ENCODE assay signal across 8 cellular contexts in genomic region chr6:20212392-20213111, GRCh38. TPM values are rescaled to one million over a fixed set of nuclear protein-coding genes. Genes with fewer than 3 reads are reported as not detected.
DNase-seq lines count a peak whose midpoint lies in the region; ATAC-seq and FAIRE-seq lines count a peak whose summit lies in the region.

MBOAT1 (minus strand) TSS chr6:20212469; CDS start chr6:20212234, 235 bp downstream.

- peak within 1 kb of the TSS; percentile 65 to 90 (median 78) for H3K4me3 ChIP-seq in BLaER1 treated with 17β-estradiol and CSF1 and Interleukin-3, amounts not matched to agents 10 nM and 100 nM

- peak; percentile 89 for ATAC-seq in HG03439 (IDR thresholded peaks at IDR 0.05; ENCODE audit: unreplicated experiment)

- DNase-seq in GM19239 (ENCODE audit: insufficient read length, low spot score) (peak; percentile 40), NCI-H524 treated with DMSO at 0.1 percent for 48 hours (lab: John Stamatoyannopoulos, UW) (peak; percentile 45), ecto neural progenitor cell (ENCODE audit: low spot score) (peak; percentile 85), lung microvascular endothelial cell (ENCODE audit: low read depth in 2 of 2) (peak; percentile 89 to 94)
- peak; percentile 39 to 58 for DNase-seq in activated CD4-positive, alpha-beta T cell treated with anti-CD3 and anti-CD28 coated beads, Interleukin-2, amount 50 U/mL, for 4 hours
- DNase-seq in stimulated activated CD4-positive, alpha-beta T cell treated with anti-CD3 and anti-CD28 coated beads, TNF-alpha, amount 100 ng/mL, for 4 hours (ENCODE audit: low read depth in 3 of 3): peak; percentile 21 to 47 (median 34)

- FAIRE-seq in GM19239 (lab: Jason Lieb, UNC): peak; percentile 93

- no peaks in the 10 kb centered on the region for H4K20me1 ChIP-seq in BLaER1 treated with 17β-estradiol and CSF1 and Interleukin-3, amounts not matched to agents 10 nM and 100 nM

- H3K27me3 ChIP-seq in BLaER1 treated with 17β-estradiol and CSF1 and Interleukin-3, amounts not matched to agents 10 nM and 100 nM: no peaks in the 10 kb centered on the region; a peak in 1 of 22 replicates

- peak within 1 kb of the TSS; percentile 80 to 88 (median 83) for H3K9ac ChIP-seq in BLaER1 treated with 17β-estradiol and CSF1 and Interleukin-3, amounts not matched to agents 10 nM and 100 nM

- peak within 1 kb of the TSS; percentile 81 to 95 (median 87) for H3K4me2 ChIP-seq in BLaER1 treated with 17β-estradiol and CSF1 and Interleukin-3, amounts not matched to agents 10 nM and 100 nM

- H3K27ac ChIP-seq in BLaER1 treated with 17β-estradiol and CSF1 and Interleukin-3, amounts not matched to agents 10 nM and 100 nM: peak within 1 kb of the TSS; percentile 57 to 89 (median 74)

- H3K4me1 ChIP-seq in BLaER1 treated with 17β-estradiol and CSF1 and Interleukin-3, amounts not matched to agents 10 nM and 100 nM: peaks cover 23 to 50% (median 30%) of the 10 kb centered on the region in 10 experiments

- no peaks in the 10 kb centered on the region for H3K9me3 ChIP-seq in BLaER1 treated with 17β-estradiol and CSF1 and Interleukin-3, amounts not matched to agents 10 nM and 100 nM (replicated peaks in 1 of 11)

- H3K36me3 ChIP-seq in BLaER1 treated with 17β-estradiol and CSF1 and Interleukin-3, amounts not matched to agents 10 nM and 100 nM: no peaks in the 10 kb centered on the region

RNA-seq across cellular contexts. Expression of gene MBOAT1, which starts in this region (rescaled TPM):
- total RNA-seq in lung microvascular endothelial cell: 8.1 and 9.5 TPM in 2 replicates

Comparison
In these comparisons a context has a peak if more than half of its experiments do, and no peak if none do; other contexts are left out.
1. Peak in every context shown above with its lines: DNase-seq, ATAC-seq, H3K4me3 ChIP-seq and H3K27ac ChIP-seq.
2. DNase-seq: peak in every context shown above with its lines; median percentile 92 in lung microvascular endothelial cell; 85 in ecto neural progenitor cell; 48 in activated CD4-positive, alpha-beta T cell treated with anti-CD3 and anti-CD28 coated beads, Interleukin-2, amount 50 U/mL, for 4 hours; 45 in NCI-H524 treated with DMSO at 0.1 percent for 48 hours; 40 in GM19239; 34 in stimulated activated CD4-positive, alpha-beta T cell treated with anti-CD3 and anti-CD28 coated beads, TNF-alpha, amount 100 ng/mL, for 4 hours.